22 cellular contexts compared by ENCODE assay signal in the genomic region with DNA sequence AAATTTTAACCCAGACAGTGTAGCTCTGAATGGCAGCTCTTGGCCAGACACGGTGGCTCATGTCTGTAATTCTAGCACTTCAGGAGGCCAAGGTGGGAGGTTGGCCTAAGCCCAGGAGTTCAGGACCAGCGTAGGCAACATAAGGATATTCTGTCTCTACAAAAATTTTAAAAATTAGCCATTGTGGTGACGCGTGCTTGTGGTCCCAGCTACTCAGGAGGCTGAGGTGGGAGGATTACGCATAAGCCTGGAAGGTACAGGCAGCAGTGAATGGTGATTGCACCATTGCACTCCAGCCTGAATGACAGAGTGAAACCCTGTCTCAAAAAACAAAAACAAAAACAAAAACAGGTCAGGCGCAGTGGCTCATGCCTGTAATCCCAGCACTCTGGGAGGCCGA.
"Had no signal": no experiment of that assay in that cellular context is flagged by ENCODE, and none has a peak within 500 bp of the region (broad histone marks: within the 10 kb centered on the region; RNA-seq: fewer than 3 reads in every experiment).

No MANE protein-coding gene starts in this region.

- DNase-seq: colonic mucosa; cortex of kidney; dermis blood vessel endothelial cell; effector CD4-positive, alpha-beta T cell; effector CD8-positive, alpha-beta T cell; effector memory CD4-positive, alpha-beta T cell; effector memory CD8-positive, alpha-beta T cell; endodermal cell; erythroblast; esophagus squamous epithelium; foreskin fibroblast; foreskin keratinocyte; foreskin melanocyte; gastrocnemius medialis; glutamatergic neuron; heart left ventricle had no signal

- H3K36me3 ChIP-seq: colonic mucosa, gastrocnemius medialis had no signal

- H3K9me3 ChIP-seq: colonic mucosa, esophagus muscularis mucosa, esophagus squamous epithelium, gastrocnemius medialis, gastroesophageal sphincter, heart left ventricle had no signal

- H3K4me3 ChIP-seq: colonic mucosa, coronary artery, dorsolateral prefrontal cortex, esophagus muscularis mucosa, esophagus squamous epithelium, gastrocnemius medialis, gastroesophageal sphincter, heart left ventricle had no signal

- H3K4me1 ChIP-seq: colonic mucosa had no signal

- ATAC-seq: effector memory CD8-positive, alpha-beta T cell; esophagus mucosa; foreskin keratinocyte; gastrocnemius medialis; gastroesophageal sphincter; heart left ventricle had no signal

- H3K27me3 ChIP-seq: colonic mucosa, dorsolateral prefrontal cortex, esophagus muscularis mucosa, esophagus squamous epithelium, foreskin keratinocyte, gastrocnemius medialis, gastroesophageal sphincter, heart left ventricle had no signal

- H3K27ac ChIP-seq: colonic mucosa, coronary artery, dorsolateral prefrontal cortex, epithelial cell of prostate, esophagus muscularis mucosa, esophagus squamous epithelium, foreskin keratinocyte, gastroesophageal sphincter, heart left ventricle had no signal
